8 cellular contexts compared by ENCODE assay signal in the genomic region with DNA sequence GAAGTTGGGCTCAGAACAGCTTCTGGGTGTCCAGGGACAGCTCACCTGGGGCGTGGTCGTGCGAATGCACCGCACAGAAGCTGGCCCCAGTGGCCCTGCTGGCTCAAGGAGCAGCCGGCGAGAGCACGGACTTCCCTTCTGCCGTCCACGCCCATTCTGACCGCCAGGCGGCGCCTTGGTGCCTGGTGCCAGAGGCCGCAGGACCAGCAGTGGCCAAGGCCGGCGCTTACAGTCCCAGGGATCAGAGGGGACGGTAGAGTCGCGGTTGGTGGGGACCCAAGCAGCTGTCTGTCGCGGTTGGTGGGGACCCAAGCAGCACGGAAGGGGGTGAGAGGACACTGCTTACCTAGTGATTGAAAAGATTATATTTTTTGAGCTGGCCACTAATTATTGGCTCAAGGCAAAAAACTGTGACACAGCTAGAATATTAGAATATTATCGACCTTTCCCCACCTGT. TPM values are rescaled to one million over a fixed set of nuclear protein-coding genes. Genes with fewer than 3 reads are reported as not detected.
DNase-seq lines count a peak whose midpoint lies in the region; ATAC-seq and TF ChIP-seq lines count a peak whose summit lies in the region.

No MANE protein-coding gene starts in this region.

- H3K27ac Mint-ChIP-seq in T-helper 17 cell = no peak overlapping the region

- DNase-seq in COLO829 (ENCODE audit: low spot score) (peak; percentile 72), HT-29 (ENCODE audit: low spot score) (peak; percentile 88), T-helper 17 cell (peak; percentile 19 to 45 (median 38)), astrocyte of the hippocampus (ENCODE audit: low read depth, low spot score) (peak; percentile 84), spleen (peak; percentile 92)

- H3K4me1 ChIP-seq in iPS-20b (ENCODE audit: insufficient read depth, low read length) (peaks cover 2% of the 10 kb centered on the region; the same call in 1 of the 2 replicates), spleen (no peaks in the 10 kb centered on the region)

- TF ChIP-seq CTCF in spleen (IDR thresholded peaks at IDR 0.05 in 8 of 11, conservative IDR thresholded peaks at IDR 0.05 in 3 of 11) = peak; percentile 36 to 85 (median 71)

- H3K4me1 Mint-ChIP-seq in T-helper 17 cell = peaks cover 2% of the 10 kb centered on the region

- H3K27me3 ChIP-seq in iPS-20b (ENCODE audit: insufficient read depth, low read length) (peaks cover 4% of the 10 kb centered on the region; the same call in 1 of the 2 replicates), spleen (replicated peaks in 1 of 7) (peaks cover 0 to 7% (median 0%) of the 10 kb centered on the region in 7 donors)

- 27 to 45% (median 33%) methylated on average over 16 to 22 of the region's 22 CpGs for WGBS in spleen, 5 donors

- H3K4me3 Mint-ChIP-seq in T-helper 17 cell = no peak overlapping the region

- H3K27me3 Mint-ChIP-seq in T-helper 17 cell = peaks cover 5% of the 10 kb centered on the region

- no peak for TF ChIP-seq POLR2A in spleen (IDR thresholded peaks at IDR 0.05)

- peak overlapping the region; percentile 53; the same call in 1 of the 2 replicates for H3K4me3 ChIP-seq in iPS-20b (ENCODE audit: low read length)
- H3K4me3 ChIP-seq in spleen = no peak overlapping the region

- intact Hi-C loops in spleen (cut with DNase I; ENCODE audit: low total_unique reads) = no loop called here

- H3K9ac ChIP-seq in iPS-20b (ENCODE audit: low read depth, low read length) = no peak overlapping the region

- H3K36me3 Mint-ChIP-seq in T-helper 17 cell (ENCODE audit: low read depth) = no peaks in the 10 kb centered on the region

- H3K36me3 ChIP-seq in iPS-20b (ENCODE audit: insufficient read depth, low read depth, low read length) (no peaks in the 10 kb centered on the region), spleen (no peaks in the 10 kb centered on the region)

- H3K27ac ChIP-seq in iPS-20b (ENCODE audit: low read length) (no peak overlapping the region), spleen (no peak overlapping the region)

- ATAC-seq in T-helper 17 cell = peak; percentile 37
- no peak for ATAC-seq in HG02678 (IDR thresholded peaks at IDR 0.05; ENCODE audit: unreplicated experiment)
- no peak for ATAC-seq in HG03378 (IDR thresholded peaks at IDR 0.05; ENCODE audit: unreplicated experiment)

- H3K9me3 ChIP-seq in T-helper 17 cell (ENCODE audit: control insufficient read depth, low read length, poor library complexity, severe bottlenecking) (no peaks in the 10 kb centered on the region), iPS-20b (ENCODE audit: insufficient read depth, low read depth, low read length) (no peaks in the 10 kb centered on the region), spleen (no peaks in the 10 kb centered on the region)

RNA-seq across cellular contexts. Expression of gene NPPC, which starts 25.7 kb away (rescaled TPM):
- total RNA-seq in HT-29 (2014; rRNA removed; shearing (Covaris generic)) = not detected in 2 replicates
- not detected for total RNA-seq in T-helper 17 cell
- total RNA-seq in spleen = under 1 TPM in 1 of 7 donors, not detected in 6; 0.93 TPM
- polyA plus RNA-seq in spleen = 1 to 10 TPM in 1 of 3 donors, under 1 TPM in 2; 0.10 to 2.2 (median 0.76) TPM

Comparison
In these comparisons a context has a peak if more than half of its experiments do, and no peak if none do; other contexts are left out.
1. DNase-seq: peak in every context shown above with its lines; median percentile 92 in spleen; 88 in HT-29; 84 in astrocyte of the hippocampus; 72 in COLO829; 38 in T-helper 17 cell.